Comparison of ENCODE assay signal across 29 cellular contexts in the genomic region with DNA sequence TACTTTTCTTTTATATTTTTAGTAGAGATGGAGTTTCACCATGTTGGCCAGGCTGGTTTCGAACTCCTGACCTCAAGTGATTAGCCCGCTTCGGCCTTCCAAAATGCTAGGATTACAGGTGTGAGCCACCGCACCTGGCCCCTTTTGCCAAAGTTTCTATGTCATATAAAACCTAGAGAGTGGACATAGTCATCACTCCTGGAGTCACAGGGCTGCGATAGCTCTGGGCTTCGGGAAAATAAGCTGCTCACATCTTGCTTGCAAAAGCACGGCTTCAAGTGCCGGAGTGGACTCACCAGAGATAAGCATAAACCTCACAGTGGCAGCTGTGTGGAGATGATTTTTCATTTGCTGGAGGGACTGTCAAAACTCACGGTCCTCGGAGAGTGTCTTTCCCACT.
"Had no signal": no experiment of that assay in that cellular context is flagged by ENCODE, and none has a peak within 500 bp of the region (broad histone marks: within the 10 kb centered on the region; RNA-seq: fewer than 3 reads in every experiment).

No MANE protein-coding gene starts in this region.

- H3K36me3 ChIP-seq: adrenal gland, breast epithelium, SJCRH30 had no signal

- H3K27me3 Mint-ChIP-seq: activated CD4-positive, alpha-beta T cell treated with anti-CD3 and anti-CD28 coated beads, Interleukin-2, amount 10 ng/mL, durations not matched to agents 7 days and 5 days; IgD-negative memory B cell had no signal

- H3K27ac Mint-ChIP-seq: activated CD4-positive, alpha-beta T cell treated with anti-CD3 and anti-CD28 coated beads for 36 hours; activated CD4-positive, alpha-beta T cell treated with anti-CD3 and anti-CD28 coated beads, Interleukin-2, amount 10 ng/mL, durations not matched to agents 7 days and 5 days; activated CD8-positive, alpha-beta T cell treated with anti-CD3 and anti-CD28 coated beads, Interleukin-2, amount 10 ng/mL, durations not matched to agents 7 days and 5 days; activated naive CD4-positive, alpha-beta T cell treated with anti-CD3 and anti-CD28 coated beads for 36 hours; activated naive CD4-positive, alpha-beta T cell treated with anti-CD3 and anti-CD28 coated beads, Interleukin-2, amount 50 U/mL, for 72 hours; activated T-cell treated with anti-CD3 and anti-CD28 coated beads, Interleukin-2, amount 50 U/mL, for 24 hours; activated T-helper 2 cell treated with anti-CD3 and anti-CD28 coated beads, Interferon-gamma antibody, Interleukin-2, Interleukin-4, amounts not matched to agents 10 μg/mL and 5 μg/mL and 100 μg/mL, durations not matched to agents 14 hours and 24 hours and 36 hours; IgD-negative memory B cell; T-helper 1 cell treated with Interleukin-12 subunit alpha and Interleukin-12 subunit beta and Interleukin-4 antibody, amounts not matched to agents 30 μg/mL and 1 μg/mL, for 36 hours; T-helper 2 cell treated with Interferon-gamma antibody and Interleukin-4, amounts not matched to agents 5 μg/mL and 100 μg/mL, for 36 hours; WTC11 had no signal

- DNase-seq: activated CD4-positive, alpha-beta T cell treated with anti-CD3 and anti-CD28 coated beads for 36 hours; activated CD4-positive, alpha-beta T cell treated with anti-CD3 and anti-CD28 coated beads, Interleukin-2, amount 10 ng/mL, durations not matched to agents 7 days and 5 days; activated CD4-positive, alpha-beta T cell treated with anti-CD3 and anti-CD28 coated beads, Interleukin-2, amount 50 U/mL, for 48 hours; activated CD8-positive, alpha-beta T cell treated with anti-CD3 and anti-CD28 coated beads, Interleukin-2, amount 10 ng/mL, durations not matched to agents 7 days and 5 days; activated gamma-delta T cell; activated naive CD4-positive, alpha-beta T cell treated with anti-CD3 and anti-CD28 coated beads for 36 hours; activated T-cell treated with anti-CD3 and anti-CD28 coated beads, Interleukin-2, amount 50 U/mL, for 24 hours; adrenal gland; body of pancreas; Karpas-422; KBM-7; NCI-H1105; NCI-H1417 treated with DMSO at 0.1 percent for 48 hours; NCI-H1930; NCI-H2081 treated with DMSO at 0.1 percent for 48 hours; NCI-H226; NCI-H524 treated with DMSO at 0.1 percent for 48 hours; SHP77; SJCRH30 had no signal

- H3K4me1 Mint-ChIP-seq: activated CD4-positive, alpha-beta T cell treated with anti-CD3 and anti-CD28 coated beads for 36 hours; activated CD4-positive, alpha-beta T cell treated with anti-CD3 and anti-CD28 coated beads, Interleukin-2, amount 10 ng/mL, durations not matched to agents 7 days and 5 days; IgD-negative memory B cell; WTC11 had no signal

- H3K27ac ChIP-seq: adrenal gland, body of pancreas, breast epithelium, SJCRH30, SK-N-MC had no signal

- H3K9me3 Mint-ChIP-seq: activated T-cell treated with anti-CD3 and anti-CD28 coated beads, Interleukin-2, amount 50 U/mL, for 24 hours; T-helper 1 cell treated with Interleukin-12 subunit alpha and Interleukin-12 subunit beta and Interleukin-4 antibody, amounts not matched to agents 30 μg/mL and 1 μg/mL, for 36 hours; T-helper 2 cell treated with Interferon-gamma antibody and Interleukin-4, amounts not matched to agents 5 μg/mL and 100 μg/mL, for 36 hours had no signal

- H3K4me1 ChIP-seq: adrenal gland, body of pancreas, breast epithelium, SJCRH30 had no signal

- H3K36me3 Mint-ChIP-seq: activated naive CD4-positive, alpha-beta T cell treated with anti-CD3 and anti-CD28 coated beads, Interleukin-2, amount 50 U/mL, for 72 hours; IgD-negative memory B cell had no signal

- ATAC-seq: activated CD4-positive, alpha-beta T cell treated with anti-CD3 and anti-CD28 coated beads for 36 hours; activated CD4-positive, CD25-positive, alpha-beta regulatory T cell treated with anti-CD3 and anti-CD28 coated beads, Interleukin-2, amount 50 U/mL, for 24 hours; activated CD8-positive, alpha-beta T cell treated with anti-CD3 and anti-CD28 coated beads, Interleukin-2, amount 10 ng/mL, durations not matched to agents 7 days and 5 days; activated naive CD4-positive, alpha-beta T cell treated with anti-CD3 and anti-CD28 coated beads, Interleukin-2, amount 50 U/mL, for 72 hours; body of pancreas; Panc1 had no signal

- H3K4me3 Mint-ChIP-seq: activated CD4-positive, alpha-beta T cell treated with anti-CD3 and anti-CD28 coated beads for 36 hours; activated CD4-positive, alpha-beta T cell treated with anti-CD3 and anti-CD28 coated beads, Interleukin-2, amount 10 ng/mL, durations not matched to agents 7 days and 5 days; activated CD8-positive, alpha-beta T cell treated with anti-CD3 and anti-CD28 coated beads, Interleukin-2, amount 10 ng/mL, durations not matched to agents 7 days and 5 days; activated naive CD4-positive, alpha-beta T cell treated with anti-CD3 and anti-CD28 coated beads for 36 hours; activated T-cell treated with anti-CD3 and anti-CD28 coated beads, Interleukin-2, amount 50 U/mL, for 24 hours; IgD-negative memory B cell; T-helper 1 cell treated with Interleukin-12 subunit alpha and Interleukin-12 subunit beta and Interleukin-4 antibody, amounts not matched to agents 30 μg/mL and 1 μg/mL, for 36 hours; T-helper 2 cell treated with Interferon-gamma antibody and Interleukin-4, amounts not matched to agents 5 μg/mL and 100 μg/mL, for 36 hours; WTC11 had no signal

- H3K27me3 ChIP-seq: adrenal gland, body of pancreas, breast epithelium, SJCRH30 had no signal

- H3K4me3 ChIP-seq: adrenal gland, body of pancreas, breast epithelium, SJCRH30, SK-N-MC had no signal
